In the genomic region with DNA sequence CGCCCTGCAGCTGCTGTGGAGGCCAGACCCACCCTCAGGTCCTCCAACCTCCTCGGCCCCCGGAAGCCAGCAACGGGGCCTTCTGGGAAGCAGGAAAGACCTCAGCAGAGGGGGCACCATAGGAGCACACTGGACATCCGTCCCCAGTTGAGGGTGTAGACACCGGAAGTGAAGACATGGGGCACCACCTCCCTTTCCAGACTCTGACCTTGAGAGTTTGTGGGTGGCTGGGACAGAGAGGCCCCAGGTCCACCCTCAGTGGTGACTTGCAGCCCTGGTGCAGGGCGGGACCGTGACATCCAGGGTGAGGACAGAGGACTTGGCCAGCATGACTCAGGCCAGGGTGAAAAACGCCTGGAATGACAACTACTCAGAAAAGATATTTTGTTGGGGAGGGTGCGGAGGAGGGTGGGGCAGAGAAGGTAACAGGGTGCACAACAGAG, we compare ENCODE assay signal across 1 cellular context.
TF ChIP-seq lines count a peak whose summit lies in the region.

No MANE protein-coding gene starts in this region.

TF ChIP-seq in SK-N-SH, 30 proteins besides CTCF, POLR2A, EP300 and RAD21 (continued from another document):
- TF ChIP-seq, protein P1, sequence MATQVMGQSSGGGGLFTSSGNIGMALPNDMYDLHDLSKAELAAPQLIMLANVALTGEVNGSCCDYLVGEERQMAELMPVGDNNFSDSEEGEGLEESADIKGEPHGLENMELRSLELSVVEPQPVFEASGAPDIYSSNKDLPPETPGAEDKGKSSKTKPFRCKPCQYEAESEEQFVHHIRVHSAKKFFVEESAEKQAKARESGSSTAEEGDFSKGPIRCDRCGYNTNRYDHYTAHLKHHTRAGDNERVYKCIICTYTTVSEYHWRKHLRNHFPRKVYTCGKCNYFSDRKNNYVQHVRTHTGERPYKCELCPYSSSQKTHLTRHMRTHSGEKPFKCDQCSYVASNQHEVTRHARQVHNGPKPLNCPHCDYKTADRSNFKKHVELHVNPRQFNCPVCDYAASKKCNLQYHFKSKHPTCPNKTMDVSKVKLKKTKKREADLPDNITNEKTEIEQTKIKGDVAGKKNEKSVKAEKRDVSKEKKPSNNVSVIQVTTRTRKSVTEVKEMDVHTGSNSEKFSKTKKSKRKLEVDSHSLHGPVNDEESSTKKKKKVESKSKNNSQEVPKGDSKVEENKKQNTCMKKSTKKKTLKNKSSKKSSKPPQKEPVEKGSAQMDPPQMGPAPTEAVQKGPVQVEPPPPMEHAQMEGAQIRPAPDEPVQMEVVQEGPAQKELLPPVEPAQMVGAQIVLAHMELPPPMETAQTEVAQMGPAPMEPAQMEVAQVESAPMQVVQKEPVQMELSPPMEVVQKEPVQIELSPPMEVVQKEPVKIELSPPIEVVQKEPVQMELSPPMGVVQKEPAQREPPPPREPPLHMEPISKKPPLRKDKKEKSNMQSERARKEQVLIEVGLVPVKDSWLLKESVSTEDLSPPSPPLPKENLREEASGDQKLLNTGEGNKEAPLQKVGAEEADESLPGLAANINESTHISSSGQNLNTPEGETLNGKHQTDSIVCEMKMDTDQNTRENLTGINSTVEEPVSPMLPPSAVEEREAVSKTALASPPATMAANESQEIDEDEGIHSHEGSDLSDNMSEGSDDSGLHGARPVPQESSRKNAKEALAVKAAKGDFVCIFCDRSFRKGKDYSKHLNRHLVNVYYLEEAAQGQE (IDR thresholded peaks at IDR 0.05; ENCODE audit: low read depth, low read length): peak; percentile 8; the same call in 1 of the 2 replicates
- TF ChIP-seq FOXM1 (IDR thresholded peaks at IDR 0.05; ENCODE audit: low read depth) (0 out of 2 replicates have a peak, but pooled peaks have one; percentile 17), TAF1 (IDR thresholded peaks at IDR 0.05; ENCODE audit: borderline replicate concordance, low read depth, low read length) (peak; percentile 60; the same call in 1 of the 2 replicates), NRF1 (IDR thresholded peaks at IDR 0.05; ENCODE audit: low read depth, low read length) (no peak), YY1 (IDR thresholded peaks at IDR 0.05; ENCODE audit: low read depth) (no peak; the same call in 1 of the 2 replicates), SIN3A (IDR thresholded peaks at IDR 0.05; ENCODE audit: borderline replicate concordance, low read depth, low read length) (no peak), FOXJ3 (CRISPR knock-in tag; IDR thresholded peaks at IDR 0.05) (0 out of 2 replicates have a peak, but pooled peaks have one; percentile 69), GABPA (IDR thresholded peaks at IDR 0.05; ENCODE audit: low read depth) (peak; percentile 88), USF2 (IDR thresholded peaks at IDR 0.05; ENCODE audit: borderline replicate concordance, low read depth, low read length) (no peak), FOSL2 (IDR thresholded peaks at IDR 0.05; ENCODE audit: borderline replicate concordance, low read depth) (peak; percentile 82), MEF2A (IDR thresholded peaks at IDR 0.05; ENCODE audit: borderline replicate concordance, low read depth) (no peak), RCOR1 (IDR thresholded peaks at IDR 0.05; ENCODE audit: low read length) (no peak), MXI1 (IDR thresholded peaks at IDR 0.05; ENCODE audit: low read depth, low read length) (peak; percentile 31), EZH2phosphoT487 (IDR thresholded peaks at IDR 0.05; ENCODE audit: borderline replicate concordance, low read depth) (no peak), ELF1 (IDR thresholded peaks at IDR 0.05) (peak; percentile 76; the same call in 1 of the 2 replicates), NFIC (IDR thresholded peaks at IDR 0.05; ENCODE audit: borderline replicate concordance) (no peak; the same call in 1 of the 2 replicates), IRF3 (IDR thresholded peaks at IDR 0.05; ENCODE audit: low read depth, low read length) (no peak; the same call in 1 of the 2 replicates), JUND (IDR thresholded peaks at IDR 0.05) (peak; percentile 74), POLR2AphosphoS5 (IDR thresholded peaks at IDR 0.05; ENCODE audit: low read depth, low read length) (peak; percentile 2; the same call in 1 of the 2 replicates), GATA2 (CRISPR knock-in tag; IDR thresholded peaks at IDR 0.05) (no peak; the same call in 1 of the 2 replicates), TCF12 (IDR thresholded peaks at IDR 0.05) (no peak), SMC3 (IDR thresholded peaks at IDR 0.05; ENCODE audit: low read depth, low read length) (peak; percentile 16; the same call in 1 of the 2 replicates), ZBTB33 (IDR thresholded peaks at IDR 0.05; ENCODE audit: borderline replicate concordance, low read depth) (0 out of 2 replicates have a peak, but pooled peaks have one; percentile 5), TEAD4 (IDR thresholded peaks at IDR 0.05; ENCODE audit: borderline replicate concordance, insufficient read depth) (no peak), RFX5 (IDR thresholded peaks at IDR 0.05; ENCODE audit: low read length) (no peak)
- TF ChIP-seq, protein P2, sequence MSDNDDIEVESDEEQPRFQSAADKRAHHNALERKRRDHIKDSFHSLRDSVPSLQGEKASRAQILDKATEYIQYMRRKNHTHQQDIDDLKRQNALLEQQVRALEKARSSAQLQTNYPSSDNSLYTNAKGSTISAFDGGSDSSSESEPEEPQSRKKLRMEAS (IDR thresholded peaks at IDR 0.05; ENCODE audit: low read depth): peak; percentile 58; the same call in 1 of the 2 replicates
- TF ChIP-seq, protein P3, sequence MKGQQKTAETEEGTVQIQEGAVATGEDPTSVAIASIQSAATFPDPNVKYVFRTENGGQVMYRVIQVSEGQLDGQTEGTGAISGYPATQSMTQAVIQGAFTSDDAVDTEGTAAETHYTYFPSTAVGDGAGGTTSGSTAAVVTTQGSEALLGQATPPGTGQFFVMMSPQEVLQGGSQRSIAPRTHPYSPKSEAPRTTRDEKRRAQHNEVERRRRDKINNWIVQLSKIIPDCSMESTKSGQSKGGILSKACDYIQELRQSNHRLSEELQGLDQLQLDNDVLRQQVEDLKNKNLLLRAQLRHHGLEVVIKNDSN (IDR thresholded peaks at IDR 0.05; ENCODE audit: borderline replicate concordance, low read depth): no peak
